ENCODE assay signal across 1 cellular context in genomic region chr1:160374701-160375443, GRCh38.
TF ChIP-seq lines count a peak whose summit lies in the region.

No MANE protein-coding gene starts in this region.

TF ChIP-seq in HEK293T, 16 proteins besides CTCF, POLR2A, EP300 and RAD21 (continued from another document):
- TF ChIP-seq CTBP1 (IDR thresholded peaks at IDR 0.05; ENCODE audit: borderline replicate concordance) = no peak
- no peak for TF ChIP-seq PKNOX1 (IDR thresholded peaks at IDR 0.05)
- no peak for TF ChIP-seq LEF1 (IDR thresholded peaks at IDR 0.05; ENCODE audit: borderline replicate concordance)
- TF ChIP-seq HDGF (IDR thresholded peaks at IDR 0.05; ENCODE audit: borderline replicate concordance) = no peak
- TF ChIP-seq ELF4 (IDR thresholded peaks at IDR 0.05) = no peak
- TF ChIP-seq FOXM1 (IDR thresholded peaks at IDR 0.05; ENCODE audit: borderline replicate concordance) = no peak
- TF ChIP-seq BHLHE40 (IDR thresholded peaks at IDR 0.05; ENCODE audit: borderline replicate concordance) = no peak
- TF ChIP-seq ZNF384 (IDR thresholded peaks at IDR 0.05) = no peak
- no peak for TF ChIP-seq FOXK2 (IDR thresholded peaks at IDR 0.05)
- no peak for TF ChIP-seq TARDBP (IDR thresholded peaks at IDR 0.05)
- TF ChIP-seq SUZ12 (IDR thresholded peaks at IDR 0.05) = no peak
- no peak for TF ChIP-seq FOXA1 (IDR thresholded peaks at IDR 0.05)
TF ChIP-seq in HEK293T: peak in this region for 0.
